In the genomic region with DNA sequence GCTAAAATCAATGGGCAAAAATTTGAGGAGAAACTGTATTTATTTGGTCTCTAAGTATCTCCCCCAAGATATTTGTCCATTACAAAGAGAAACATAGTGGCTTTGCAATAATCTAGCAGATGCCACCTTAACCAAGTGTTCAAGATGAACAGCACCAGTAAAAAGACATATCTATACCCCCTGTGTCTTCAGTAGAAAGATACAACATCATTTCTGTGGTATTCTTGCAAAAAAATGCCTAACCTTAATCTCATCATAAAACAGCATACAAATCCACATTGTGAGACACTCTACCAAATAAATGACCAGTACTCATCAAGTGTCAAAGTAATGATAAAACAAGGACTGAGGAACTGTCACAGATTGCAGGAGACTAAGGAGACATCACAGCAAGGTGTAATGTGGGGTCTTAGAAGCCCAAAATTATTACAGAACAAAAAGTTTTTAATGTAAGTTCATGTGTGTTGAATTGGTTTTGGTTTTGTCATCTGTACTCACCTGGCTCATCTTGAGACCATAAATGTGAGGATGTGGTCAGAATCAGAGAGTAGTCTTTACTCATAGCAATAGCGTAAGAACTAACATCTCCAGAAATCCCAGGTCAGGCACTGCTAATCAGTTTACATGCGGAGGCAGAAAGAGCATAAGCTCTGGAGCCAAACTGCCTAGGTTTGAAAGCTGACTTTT, we compare ENCODE assay signal across 20 cellular contexts.
DNase-seq lines count a peak whose midpoint lies in the region; ATAC-seq, FAIRE-seq and TF ChIP-seq lines count a peak whose summit lies in the region.
"Had no signal": no experiment of that assay in that cellular context is flagged by ENCODE, and none has a peak within 500 bp of the region (broad histone marks: within the 10 kb centered on the region; RNA-seq: fewer than 3 reads in every experiment).

No MANE protein-coding gene starts in this region.

- H3K27me3 Mint-ChIP-seq in activated CD8-positive, alpha-beta T cell treated with anti-CD3 and anti-CD28 coated beads, Interleukin-2, amount 10 ng/mL, durations not matched to agents 7 days and 5 days (ENCODE audit: low read depth): no peaks in the 10 kb centered on the region
- H3K27me3 Mint-ChIP-seq: B cell had no signal

- no peak for FAIRE-seq in GM19239 (lab: Jason Lieb, UNC)
- FAIRE-seq: TTC549 had no signal

- no peaks in the 10 kb centered on the region for H3K9me3 Mint-ChIP-seq in activated CD8-positive, alpha-beta T cell treated with anti-CD3 and anti-CD28 coated beads, Interleukin-2, amount 10 ng/mL, durations not matched to agents 7 days and 5 days (ENCODE audit: insufficient read depth)
- H3K9me3 Mint-ChIP-seq: HFFc6 had no signal

- no peak overlapping the region for H3K4me3 Mint-ChIP-seq in activated CD8-positive, alpha-beta T cell treated with anti-CD3 and anti-CD28 coated beads, Interleukin-2, amount 10 ng/mL, durations not matched to agents 7 days and 5 days
- H3K4me3 Mint-ChIP-seq: B cell, HFFc6 had no signal

- peaks cover 19% of the 10 kb centered on the region for H3K36me3 Mint-ChIP-seq in activated CD8-positive, alpha-beta T cell treated with anti-CD3 and anti-CD28 coated beads, Interleukin-2, amount 10 ng/mL, durations not matched to agents 7 days and 5 days (ENCODE audit: low read depth)

- H3K4me3 ChIP-seq in coronary artery: no peak overlapping the region
- H3K4me3 ChIP-seq: left lung, SJSA1, tibial artery had no signal

- H3K27ac Mint-ChIP-seq in activated CD8-positive, alpha-beta T cell treated with anti-CD3 and anti-CD28 coated beads, Interleukin-2, amount 10 ng/mL, durations not matched to agents 7 days and 5 days: no peak overlapping the region
- H3K27ac Mint-ChIP-seq: B cell, HFFc6 had no signal

- H3K4me1 Mint-ChIP-seq in activated CD8-positive, alpha-beta T cell treated with anti-CD3 and anti-CD28 coated beads, Interleukin-2, amount 10 ng/mL, durations not matched to agents 7 days and 5 days (ENCODE audit: low read depth): peaks cover 25% of the 10 kb centered on the region
- H3K4me1 Mint-ChIP-seq: B cell had no signal

- TF ChIP-seq CTCF in GM10248 (IDR thresholded peaks at IDR 0.05; ENCODE audit: control extremely low read depth, extremely low read depth, low read depth, missing control alignments): no peak
- TF ChIP-seq CTCF in coronary artery (IDR thresholded peaks at IDR 0.05): no peak

- DNase-seq in GM10248 (ENCODE audit: extremely low spot score) (peak; percentile 56), KG1 (lab: John Stamatoyannopoulos, UW) (no peak), GM19239 (ENCODE audit: insufficient read length, low spot score) (no peak), coronary artery (ENCODE audit: low spot score) (no peak), NCI-H2107 treated with DMSO at 0.1 percent for 48 hours (lab: John Stamatoyannopoulos, UW; ENCODE audit: unreplicated experiment) (no peak)
- DNase-seq in activated CD8-positive, alpha-beta T cell treated with anti-CD3 and anti-CD28 coated beads, Interleukin-2, amount 10 ng/mL, durations not matched to agents 7 days and 5 days: peak; percentile 25
- DNase-seq: activated CD8-positive, alpha-beta memory T cell treated with anti-CD3 and anti-CD28 coated beads, Interleukin-2, amount 50 U/mL, for 4 hours; central memory CD4-positive, alpha-beta T cell; DMS153; HFFc6; left lung; NCI-H146; NCI-H446; stimulated activated CD4-positive, alpha-beta T cell treated with anti-CD3 and anti-CD28 coated beads, Interleukin-4, amount 100 ng/mL, for 24 hours; tibial artery had no signal

- POLR2A ChIA-PET in GM10248 (lab: Yijun Ruan, JAX): no interaction called here
- POLR2A ChIA-PET in activated CD8-positive, alpha-beta T cell treated with anti-CD3 and anti-CD28 coated beads, Interleukin-2, amount 10 ng/mL, durations not matched to agents 7 days and 5 days (lab: Charles Lee): interaction anchor here (0.6 to 1.2 kb wide), 4 partner anchors 17 to 314 kb away, joined by 3 read pairs; a partner anchor contains a TSS

- ATAC-seq in GM18498 (IDR thresholded peaks at IDR 0.05; ENCODE audit: unreplicated experiment): peak; percentile 54
- ATAC-seq in HG02885 (IDR thresholded peaks at IDR 0.05; ENCODE audit: poor library complexity, unreplicated experiment): peak; percentile 56
- peak; percentile 69 for ATAC-seq in activated CD8-positive, alpha-beta T cell treated with anti-CD3 and anti-CD28 coated beads, Interleukin-2, amount 10 ng/mL, durations not matched to agents 7 days and 5 days
- ATAC-seq: left lung had no signal

- no peak overlapping the region for H3K27ac ChIP-seq in coronary artery
- H3K27ac ChIP-seq: left lung, SJSA1, tibial artery had no signal

- CTCF ChIA-PET in GM10248 (lab: Yijun Ruan, JAX): interaction anchor here (0.7 to 1.2 kb wide), 2 partner anchors 22 to 38 kb away, joined by 3 to 6 read pairs; no protein-coding TSS in a partner anchor
- CTCF ChIA-PET in activated CD8-positive, alpha-beta T cell treated with anti-CD3 and anti-CD28 coated beads, Interleukin-2, amount 10 ng/mL, durations not matched to agents 7 days and 5 days (lab: Charles Lee): interaction anchor here (0.8 to 1.0 kb wide), 2 partner anchors 14 to 22 kb away, joined by 3 to 6 read pairs; no protein-coding TSS in a partner anchor

Comparison
In these comparisons a context has a peak if more than half of its experiments do, and no peak if none do; other contexts are left out.
1. DNase-seq: peak in GM10248 (single experiment) and activated CD8-positive, alpha-beta T cell treated with anti-CD3 and anti-CD28 coated beads, Interleukin-2, amount 10 ng/mL, durations not matched to agents 7 days and 5 days (single experiment); none in KG1 (single experiment), GM19239 (single experiment), coronary artery (single experiment) and NCI-H2107 treated with DMSO at 0.1 percent for 48 hours (single experiment).
2. Peak in every context shown above with its lines, with median percentiles within 50 percentile points of each other: ATAC-seq.